8 cellular contexts compared by ENCODE assay signal in the genomic region with DNA sequence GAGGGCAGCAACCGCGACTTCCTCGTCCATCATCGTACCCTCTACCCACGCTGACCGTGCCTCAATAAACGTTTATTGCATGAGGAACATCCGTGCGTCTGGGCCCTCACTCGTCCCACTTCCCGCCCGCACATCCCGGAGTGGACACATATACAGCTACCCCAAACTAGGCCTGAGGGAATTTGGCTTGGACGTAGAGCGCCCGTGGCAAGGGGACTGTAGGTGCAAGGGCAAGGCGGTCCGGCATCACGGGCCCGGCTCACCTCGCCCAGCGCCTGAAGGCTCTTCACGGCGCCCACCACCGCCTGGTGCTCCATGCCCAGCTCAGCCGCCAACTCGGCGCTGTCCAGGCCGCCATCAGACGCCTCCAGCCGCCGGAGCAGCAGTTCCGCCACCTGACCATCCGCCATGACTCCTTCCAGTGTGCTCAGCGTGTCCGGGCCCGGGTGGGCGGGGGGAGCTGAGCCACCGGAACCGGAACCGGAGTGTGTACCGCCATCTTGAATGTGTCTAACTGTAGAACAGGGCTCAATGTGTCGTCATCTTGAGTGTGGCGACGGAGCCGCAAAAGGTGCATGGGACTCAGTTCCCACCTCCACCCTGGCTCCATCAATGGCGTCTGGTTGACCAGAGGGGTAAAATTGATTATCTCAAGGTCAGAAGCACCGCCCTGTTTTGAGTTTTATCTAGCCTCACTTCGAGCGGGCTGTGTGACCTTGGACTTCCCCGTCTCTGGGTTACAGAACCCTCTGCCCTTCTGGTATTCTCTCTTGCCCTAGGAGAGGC. TPM values are rescaled to one million over a fixed set of nuclear protein-coding genes. Genes with fewer than 3 reads are reported as not detected.
A peak's percentile ranks its signal among the peaks of the same experiment; 100 is the strongest.
DNase-seq lines count a peak whose midpoint lies in the region; ATAC-seq and TF ChIP-seq lines count a peak whose summit lies in the region.

Gene FARSA, minus strand, starts transcription at position 425 of the 786 bp plus-strand sequence. Its CDS starts 15 bp downstream, at position 410.

- H3K4me3 Mint-ChIP-seq in Caco-2 (ENCODE audit: unreplicated experiment) = peak within 1 kb of the TSS; percentile 98

- peaks cover 3% of the 10 kb centered on the region for H3K27me3 Mint-ChIP-seq in Caco-2 (ENCODE audit: insufficient read depth, unreplicated experiment)

- TSS peak; percentile 64 for BruUV-seq in Caco-2 (replicated peaks; lab: Mats Ljungman, UMichigan)

- H3K36me3 ChIP-seq in Caco-2 (ENCODE audit: control insufficient read depth, insufficient read depth, low read length) = peaks cover 4% of the 10 kb centered on the region

- no peaks in the 10 kb centered on the region for H3K9me3 ChIP-seq in Caco-2

- peaks cover 22% of the 10 kb centered on the region for H3K4me1 Mint-ChIP-seq in Caco-2 (ENCODE audit: low read depth, unreplicated experiment)

- intact Hi-C loops in Caco-2 (cut with micrococcal nuclease; ENCODE audit: unreplicated experiment) = no loop called here

- peak within 1 kb of the TSS; percentile 81 for H3K27ac ChIP-seq in substantia nigra (ENCODE audit: low read depth, low read length, poor library complexity, severe bottlenecking)

- TF ChIP-seq CTCF in Caco-2 (IDR thresholded peaks at IDR 0.05; ENCODE audit: insufficient read depth in 1 of 2, low read depth in 1 of 2, low read length in 1 of 2, severe bottlenecking in 1 of 2, unreplicated experiment in 1 of 2) = no peak

- ATAC-seq in GM21529 (IDR thresholded peaks at IDR 0.05; ENCODE audit: unreplicated experiment) (peak; percentile 42), SK-N-SH treated with all-trans-retinoic acid at 6 μM for 48 hours (peak; percentile 85)

- H3K4me1 ChIP-seq in Caco-2 = 0 out of 2 replicates have a peak, but pooled peaks cover 13% of the 10 kb centered on the region

- H3K4me3 ChIP-seq in Caco-2 (ENCODE audit: low read depth, low read length) = peak within 1 kb of the TSS; percentile 90

- peaks cover 50% of the 10 kb centered on the region for H3K36me3 Mint-ChIP-seq in Caco-2 (ENCODE audit: insufficient read depth, unreplicated experiment)

- H3K9me3 Mint-ChIP-seq in Caco-2 (ENCODE audit: unreplicated experiment) = no peaks in the 10 kb centered on the region

- POLR2A ChIA-PET in Caco-2 (lab: Charles Lee) = interaction anchor here (0.6 to 1.4 kb wide), 6 partner anchors 12 to 1563 kb away, joined by 3 to 9 read pairs (median 4); partner anchors contain the start of genes GCDH and SYCE2

- DNase-seq in Caco-2 (peak; percentile 87 to 90), MV-4-11 (lab: John Stamatoyannopoulos, UW) (peak; percentile 94), globus pallidus (ENCODE audit: low spot score) (peak; percentile 94), non-pigmented ciliary epithelial cell (ENCODE audit: low read depth) (peak; percentile 66), substantia nigra (lab: John Stamatoyannopoulos, UW) (peak; percentile 64 to 98 (median 93))
- DNase-seq in activated naive CD4-positive, alpha-beta T cell treated with anti-CD3 and anti-CD28 coated beads, Interleukin-2, amount 50 U/mL, for 16 hours = peak; percentile 87

- H3K27me3 ChIP-seq in Caco-2 (replicated peaks; ENCODE audit: control insufficient read depth, insufficient read depth, low read length) = no peaks in the 10 kb centered on the region

- H3K27ac Mint-ChIP-seq in Caco-2 (ENCODE audit: unreplicated experiment) = peak within 1 kb of the TSS; percentile 91

- CTCF ChIA-PET in Caco-2 (lab: Charles Lee) = interaction anchor here (0.6 to 1.3 kb wide), 3 partner anchors 32 to 121 kb away, joined by 3 to 4 read pairs (median 4); no protein-coding TSS in a partner anchor

TF ChIP-seq in SK-N-SH treated with all-trans-retinoic acid at 6 μM for 48 hours, 23 proteins besides CTCF, POLR2A, EP300 and RAD21:
- no peak for TF ChIP-seq ZFP3 (CRISPR knock-in tag; IDR thresholded peaks at IDR 0.05)
- no peak for TF ChIP-seq ZC3H10 (CRISPR knock-in tag; IDR thresholded peaks at IDR 0.05)
- TF ChIP-seq ARNTL (CRISPR knock-in tag; IDR thresholded peaks at IDR 0.05; ENCODE audit: borderline replicate concordance, low read depth) = no peak
- peak; percentile 74; the same call in 1 of the 2 replicates for TF ChIP-seq TSHZ2 (CRISPR knock-in tag; IDR thresholded peaks at IDR 0.05)
- no peak for TF ChIP-seq RARB (CRISPR knock-in tag; IDR thresholded peaks at IDR 0.05)
- 0 out of 2 replicates have a peak, but pooled peaks have one; percentile 60 for TF ChIP-seq SNAI2 (CRISPR knock-in tag; IDR thresholded peaks at IDR 0.05)
- no peak for TF ChIP-seq PATZ1 (CRISPR knock-in tag; IDR thresholded peaks at IDR 0.05; ENCODE audit: borderline replicate concordance)
- no peak for TF ChIP-seq BACH2 (CRISPR knock-in tag; IDR thresholded peaks at IDR 0.05; ENCODE audit: borderline replicate concordance)

RNA-seq across cellular contexts. Expression of gene FARSA, which starts in this region (rescaled TPM):
- 75.9 and 88.6 TPM in 2 replicates for total RNA-seq in Caco-2 (2022)

Comparison
In these comparisons a context has a peak if more than half of its experiments do, and no peak if none do; other contexts are left out.
1. Peak in every context shown above with its lines: DNase-seq, ATAC-seq, H3K4me3 ChIP-seq and H3K27ac ChIP-seq.